Comparison of ENCODE assay signal across 27 cellular contexts in the genomic region with DNA sequence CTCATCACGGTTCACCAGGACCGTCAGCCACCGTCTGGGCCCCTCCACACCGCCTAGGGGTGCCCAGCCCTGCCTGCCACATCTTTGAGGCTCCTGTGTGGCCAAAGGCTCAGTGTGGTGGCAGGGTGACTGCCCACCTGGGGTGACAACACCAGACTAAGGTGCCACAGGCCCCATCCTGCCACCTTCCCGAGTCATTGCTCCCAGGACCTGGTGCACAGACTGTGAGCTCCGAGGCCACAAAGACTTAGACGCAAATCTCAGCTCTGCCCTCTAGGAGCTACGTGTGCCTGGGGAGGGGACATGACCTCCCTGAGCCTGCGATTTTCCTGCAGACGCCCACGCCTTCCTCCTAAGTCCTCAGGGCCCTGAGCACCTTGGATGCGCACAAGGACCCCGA.
"Had no signal": no experiment of that assay in that cellular context is flagged by ENCODE, and none has a peak within 500 bp of the region (broad histone marks: within the 10 kb centered on the region; RNA-seq: fewer than 3 reads in every experiment).

No MANE protein-coding gene starts in this region.

- H3K27ac Mint-ChIP-seq: activated CD8-positive, alpha-beta T cell treated with anti-CD3 and anti-CD28 coated beads, Interleukin-2, amount 10 ng/mL, durations not matched to agents 7 days and 5 days; activated naive CD4-positive, alpha-beta T cell treated with anti-CD3 and anti-CD28 coated beads, Interleukin-2, amount 50 U/mL, for 72 hours; activated naive CD8-positive, alpha-beta T cell treated with anti-CD3 and anti-CD28 coated beads, Interleukin-2, amount 50 U/mL, for 24 hours; T-helper 1 cell treated with Interleukin-12 subunit alpha and Interleukin-12 subunit beta and Interleukin-4 antibody, amounts not matched to agents 30 μg/mL and 1 μg/mL, for 36 hours; WTC11 had no signal

- H3K36me3 Mint-ChIP-seq: activated naive CD4-positive, alpha-beta T cell treated with anti-CD3 and anti-CD28 coated beads, Interleukin-2, amount 50 U/mL, for 72 hours had no signal

- H3K27me3 Mint-ChIP-seq: activated naive CD8-positive, alpha-beta T cell treated with anti-CD3 and anti-CD28 coated beads, Interleukin-2, amount 50 U/mL, for 24 hours had no signal

- H3K27ac ChIP-seq: SJCRH30 had no signal

- H3K27me3 ChIP-seq: SJCRH30 had no signal

- H3K4me1 Mint-ChIP-seq: activated naive CD8-positive, alpha-beta T cell treated with anti-CD3 and anti-CD28 coated beads, Interleukin-2, amount 50 U/mL, for 24 hours had no signal

- H3K4me3 Mint-ChIP-seq: activated CD8-positive, alpha-beta T cell treated with anti-CD3 and anti-CD28 coated beads, Interleukin-2, amount 10 ng/mL, durations not matched to agents 7 days and 5 days; activated naive CD8-positive, alpha-beta T cell treated with anti-CD3 and anti-CD28 coated beads, Interleukin-2, amount 50 U/mL, for 24 hours; brain; T-helper 1 cell treated with Interleukin-12 subunit alpha and Interleukin-12 subunit beta and Interleukin-4 antibody, amounts not matched to agents 30 μg/mL and 1 μg/mL, for 36 hours; WTC11 had no signal

- H3K9me3 ChIP-seq: SJCRH30 had no signal

- H3K4me3 ChIP-seq: SJCRH30 had no signal

- H3K9me3 Mint-ChIP-seq: activated naive CD4-positive, alpha-beta T cell treated with anti-CD3 and anti-CD28 coated beads, Interleukin-2, amount 50 U/mL, for 72 hours; activated naive CD8-positive, alpha-beta T cell treated with anti-CD3 and anti-CD28 coated beads, Interleukin-2, amount 50 U/mL, for 24 hours; brain; T-helper 1 cell treated with Interleukin-12 subunit alpha and Interleukin-12 subunit beta and Interleukin-4 antibody, amounts not matched to agents 30 μg/mL and 1 μg/mL, for 36 hours; WTC11 had no signal

- H3K36me3 ChIP-seq: SJCRH30 had no signal

- ATAC-seq: activated CD8-positive, alpha-beta T cell treated with anti-CD3 and anti-CD28 coated beads, Interleukin-2, amount 10 ng/mL, durations not matched to agents 7 days and 5 days; activated naive CD4-positive, alpha-beta T cell treated with anti-CD3 and anti-CD28 coated beads, Interleukin-2, amount 50 U/mL, for 72 hours; activated naive CD8-positive, alpha-beta T cell treated with anti-CD3 and anti-CD28 coated beads, Interleukin-2, amount 50 U/mL, for 24 hours; Panc1; SK-N-SH treated with all-trans-retinoic acid at 6 μM for 48 hours; WTC11 had no signal

- DNase-seq: activated CD4-positive, alpha-beta T cell treated with anti-CD3 and anti-CD28 coated beads for 48 hours; activated CD4-positive, alpha-beta T cell treated with anti-CD3 and anti-CD28 coated beads, Interleukin-2, amount 50 U/mL, for 4 hours; activated CD4-positive, CD25-positive, alpha-beta regulatory T cell treated with anti-CD3 and anti-CD28 coated beads, Interleukin-2, amount 50 U/mL, for 72 hours; activated CD8-positive, alpha-beta memory T cell treated with anti-CD3 and anti-CD28 coated beads, Interleukin-2, amount 50 U/mL, for 48 hours; activated CD8-positive, alpha-beta T cell treated with anti-CD3 and anti-CD28 coated beads, Interleukin-2, amount 10 ng/mL, durations not matched to agents 7 days and 5 days; activated naive CD4-positive, alpha-beta T cell treated with Interleukin-2 at 50 U/mL for 16 hours; activated naive CD8-positive, alpha-beta T cell treated with anti-CD3 and anti-CD28 coated beads, Interleukin-2, amount 50 U/mL, for 24 hours; activated T-cell treated with anti-CD3 and anti-CD28 coated beads, Interleukin-2, amount 50 U/mL, for 1 hour; amniotic stem cell; KBM-7; NCI-H1092 treated with DMSO at 0.1 percent for 48 hours; NCI-H1436; NCI-H1694 treated with DMSO at 0.1 percent for 48 hours; NCI-H2029 treated with DMSO at 0.1 percent for 48 hours; NCI-H345; NCI-H510A; NCI-H526 treated with DMSO at 0.1 percent for 48 hours; NK-92 treated with Interleukin-12 subunit alpha and Interleukin-12 subunit beta, amount 100 ng/mL, for 24 hours; OCI-M1; RPMI8226; SJCRH30 had no signal
